In the genomic region with DNA sequence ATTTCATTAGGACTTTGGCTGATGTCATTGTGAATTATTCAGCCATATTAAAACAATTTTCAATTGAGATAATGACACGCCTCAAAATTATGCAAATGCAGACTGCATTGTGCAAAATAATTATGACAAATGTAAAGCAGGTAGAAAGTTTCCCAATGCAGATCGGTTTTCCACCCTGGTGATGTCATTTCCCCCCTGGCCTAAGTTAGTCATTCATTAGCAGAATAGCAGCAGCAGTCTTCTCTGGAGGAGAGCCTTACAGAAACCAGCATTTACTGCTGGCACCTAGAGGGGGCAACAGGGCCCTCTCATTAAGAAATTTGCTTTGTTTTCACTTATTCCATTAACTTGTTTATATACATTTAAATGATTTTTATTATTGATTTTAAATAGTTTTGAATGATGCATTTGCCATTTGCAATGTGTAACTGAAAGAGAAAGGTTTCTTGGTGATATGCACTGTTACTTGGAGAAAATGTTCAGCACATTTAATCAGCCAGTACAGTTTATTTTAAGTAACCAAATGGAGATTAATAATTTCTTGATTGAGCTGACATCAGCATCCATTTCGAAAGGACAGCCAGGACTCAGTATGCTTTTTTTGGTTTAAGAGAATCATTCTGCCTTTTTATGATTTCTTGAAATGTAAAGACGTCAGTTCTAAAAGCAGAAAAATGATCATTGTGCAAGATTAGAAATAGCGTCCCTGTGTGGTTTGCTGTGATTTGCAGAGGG, we compare ENCODE assay signal across 7 cellular contexts. TPM values are rescaled to one million over a fixed set of nuclear protein-coding genes. Genes with fewer than 3 reads are reported as not detected.
DNase-seq lines count a peak whose midpoint lies in the region; ATAC-seq, FAIRE-seq and TF ChIP-seq lines count a peak whose summit lies in the region.

No MANE protein-coding gene starts in this region.

- no peaks in the 10 kb centered on the region for H3K27me3 Mint-ChIP-seq in T-helper 17 cell
- no peaks in the 10 kb centered on the region for H3K27me3 Mint-ChIP-seq in memory B cell

- no peaks in the 10 kb centered on the region for H3K9me3 ChIP-seq in T-helper 17 cell (ENCODE audit: control insufficient read depth, low read length, poor library complexity, severe bottlenecking)

- peaks cover under 1% of the 10 kb centered on the region; the same call in 1 of the 2 replicates for H3K36me3 ChIP-seq in GM06990 (ENCODE audit: control insufficient read depth, insufficient read depth, low read length)

- FAIRE-seq in HTR-8/SVneo (lab: Jason Lieb, UNC) = no peak

- peaks cover 8% of the 10 kb centered on the region for H3K36me3 Mint-ChIP-seq in T-helper 17 cell (ENCODE audit: low read depth)
- H3K36me3 Mint-ChIP-seq in memory B cell = peaks cover 9% of the 10 kb centered on the region

- peak; percentile 37 for ATAC-seq in GM21390 (IDR thresholded peaks at IDR 0.05; ENCODE audit: unreplicated experiment)
- no peak for ATAC-seq in T-helper 17 cell
- ATAC-seq in memory B cell (ENCODE audit: low read depth) = peak; percentile 15

- H3K27ac Mint-ChIP-seq in T-helper 17 cell = peak overlapping the region; percentile 93
- peak overlapping the region; percentile 96 for H3K27ac Mint-ChIP-seq in memory B cell

- H3K4me3 ChIP-seq in GM06990 (replicated peaks; ENCODE audit: low read depth, low read length) = peak overlapping the region; percentile 83

- DNase-seq in GM06990 (ENCODE audit: extremely low read depth, insufficient read length) = no peak
- peak; percentile 63 for DNase-seq in HTR-8/SVneo (ENCODE audit: insufficient read length, low spot score)
- peak in 1 of 3 donors; percentile 12 for DNase-seq in T-helper 17 cell
- peak; percentile 62 for DNase-seq in cerebellar cortex (ENCODE audit: low spot score)
- peak; percentile 20 to 44 for DNase-seq in memory B cell (ENCODE audit: low spot score in 2 of 2)
- peak; percentile 60 for DNase-seq in superior temporal gyrus (ENCODE audit: extremely low spot score)

- H3K4me3 Mint-ChIP-seq in T-helper 17 cell = peak overlapping the region; percentile 93
- peak overlapping the region; percentile 95 for H3K4me3 Mint-ChIP-seq in memory B cell

- H3K27me3 ChIP-seq in GM06990 (replicated peaks; ENCODE audit: control insufficient read depth, insufficient read depth, low read length) = no peaks in the 10 kb centered on the region

- peaks cover 19% of the 10 kb centered on the region for H3K4me1 Mint-ChIP-seq in T-helper 17 cell
- peaks cover 23% of the 10 kb centered on the region for H3K4me1 Mint-ChIP-seq in memory B cell

- H3K9me3 Mint-ChIP-seq in memory B cell = no peaks in the 10 kb centered on the region

- TF ChIP-seq CTCF in GM06990 (IDR thresholded peaks at IDR 0.05; ENCODE audit: insufficient read depth, low read length, poor library complexity, severe bottlenecking) = peak; percentile 36

RNA-seq across cellular contexts. Expression of a gene that starts 3.4 kb away (rescaled TPM):
- total RNA-seq in T-helper 17 cell = 10 to 100 TPM; 58.2 to 67.6 TPM
